Comparison of ENCODE assay signal across 8 cellular contexts in the genomic region with DNA sequence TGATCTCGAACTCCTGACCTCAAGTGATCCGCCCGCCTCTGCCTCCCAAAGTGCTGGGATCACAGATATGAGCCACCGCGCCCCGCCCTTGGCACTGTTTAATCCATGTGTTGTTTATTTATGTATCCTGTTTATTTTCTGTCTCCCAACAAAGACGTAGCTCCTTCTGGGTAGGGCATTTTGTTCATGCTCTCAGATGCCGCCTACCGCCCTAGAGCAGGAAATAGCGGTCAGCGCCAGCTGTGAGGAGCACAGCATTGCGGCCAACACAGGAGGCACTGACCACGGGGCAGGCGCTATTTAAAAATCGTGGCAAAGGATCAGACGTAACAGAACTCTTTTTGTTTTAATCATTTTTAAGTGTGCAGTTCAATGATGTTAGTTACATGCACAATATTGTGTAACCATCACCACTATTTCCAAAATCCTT. TPM values are rescaled to one million over a fixed set of nuclear protein-coding genes. Genes with fewer than 3 reads are reported as not detected.
DNase-seq lines count a peak whose midpoint lies in the region; ATAC-seq lines count a peak whose summit lies in the region.
"Not testable (repeated sequence)": the region's sequence is repeated elsewhere in the genome, so short reads cannot be mapped to it uniquely, and the experiment has no call there.

No MANE protein-coding gene starts in this region.

- H3K27me3 Mint-ChIP-seq in activated CD4-positive, alpha-beta memory T cell treated with anti-CD3 and anti-CD28 coated beads for 36 hours, result not testable (repeated sequence)

- H3K36me3 Mint-ChIP-seq in activated CD4-positive, alpha-beta memory T cell treated with anti-CD3 and anti-CD28 coated beads for 36 hours, result not testable (repeated sequence)

- peak; percentile 24 for ATAC-seq in GM21367 (IDR thresholded peaks at IDR 0.05; ENCODE audit: unreplicated experiment)
- peak; percentile 44 for ATAC-seq in HG03139 (IDR thresholded peaks at IDR 0.05; ENCODE audit: unreplicated experiment)

- not testable (repeated sequence) for H3K9me3 Mint-ChIP-seq in activated CD4-positive, alpha-beta memory T cell treated with anti-CD3 and anti-CD28 coated beads for 36 hours

- POLR2A ChIA-PET in activated CD4-positive, alpha-beta memory T cell treated with anti-CD3 and anti-CD28 coated beads for 36 hours (lab: Charles Lee), result interaction anchor here (0.6 to 1.5 kb wide), 7 partner anchors 10 to 1114 kb away, joined by 3 to 6 read pairs (median 3); no protein-coding TSS in a partner anchor

- H3K4me3 Mint-ChIP-seq in activated CD4-positive, alpha-beta memory T cell treated with anti-CD3 and anti-CD28 coated beads for 36 hours, result peak overlapping the region; percentile 86

- intact Hi-C loops in activated CD4-positive, alpha-beta memory T cell treated with anti-CD3 and anti-CD28 coated beads for 36 hours (cut with micrococcal nuclease), result loop anchor here (1.0 to 2.0 kb wide), 8 partner anchors 9 to 239 kb away; partner anchors contain the start of genes BET1L, IFITM1, PSMD13 and RIC8A

- DNase-seq in ELR (ENCODE audit: low read depth), result peak; percentile 53
- peak; percentile 12 for DNase-seq in NCI-H82 (lab: John Stamatoyannopoulos, UW)
- peak; percentile 76 for DNase-seq in activated CD4-positive, alpha-beta memory T cell treated with anti-CD3 and anti-CD28 coated beads for 36 hours
- DNase-seq in epidermal melanocyte (ENCODE audit: insufficient read length, low spot score), result peak; percentile 68
- DNase-seq in mucosa of gallbladder (ENCODE audit: low spot score), result peak; percentile 60

- H3K27ac ChIP-seq in temporal lobe (ENCODE audit: low read depth, low read length), result peak overlapping the region; percentile 72

- peaks cover 36% of the 10 kb centered on the region for H3K4me1 Mint-ChIP-seq in activated CD4-positive, alpha-beta memory T cell treated with anti-CD3 and anti-CD28 coated beads for 36 hours (ENCODE audit: low read depth)

- peak overlapping the region; percentile 96 for H3K27ac Mint-ChIP-seq in activated CD4-positive, alpha-beta memory T cell treated with anti-CD3 and anti-CD28 coated beads for 36 hours

- CTCF ChIA-PET in activated CD4-positive, alpha-beta memory T cell treated with anti-CD3 and anti-CD28 coated beads for 36 hours (lab: Charles Lee), result interaction anchor here (0.6 to 2.0 kb wide), 4 partner anchors 18 to 62 kb away, joined by 3 to 8 read pairs (median 6); partner anchors contain the start of genes BET1L, PGGHG and RIC8A

RNA-seq across cellular contexts. Expression of gene NLRP6, which starts 9.5 kb away (rescaled TPM):
- 1 to 10 TPM in 1 of 2 experiments, under 1 TPM in 1; 0.99 to 1.2 TPM for total RNA-seq in activated CD4-positive, alpha-beta memory T cell treated with anti-CD3 and anti-CD28 coated beads for 36 hours
- total RNA-seq in mucosa of gallbladder (0.69 TPM), temporal lobe (not detected)

RNA-seq across cellular contexts. Expression of gene PGGHG, which starts 20.2 kb away (rescaled TPM):
- 10 to 100 TPM; 74.3 to 75.0 TPM for total RNA-seq in activated CD4-positive, alpha-beta memory T cell treated with anti-CD3 and anti-CD28 coated beads for 36 hours
- total RNA-seq in mucosa of gallbladder, result 42.8 TPM
- 1.5 TPM for total RNA-seq in temporal lobe

RNA-seq across cellular contexts. Expression of gene IFITM5, which starts 30.6 kb away (rescaled TPM):
- not detected for total RNA-seq in activated CD4-positive, alpha-beta memory T cell treated with anti-CD3 and anti-CD28 coated beads for 36 hours
- total RNA-seq in mucosa of gallbladder (not detected), temporal lobe (not detected)

RNA-seq across cellular contexts. Expression of gene PSMD13, which starts 32.0 kb away (rescaled TPM):
- 100 to 1,000 TPM; 210 to 214 TPM for total RNA-seq in activated CD4-positive, alpha-beta memory T cell treated with anti-CD3 and anti-CD28 coated beads for 36 hours
- total RNA-seq in mucosa of gallbladder, result 78.5 TPM
- 73.0 TPM for total RNA-seq in temporal lobe

RNA-seq across cellular contexts. Expression of gene SIRT3, which starts 32.6 kb away (rescaled TPM):
- 10 to 100 TPM; 16.1 to 17.6 TPM for total RNA-seq in activated CD4-positive, alpha-beta memory T cell treated with anti-CD3 and anti-CD28 coated beads for 36 hours
- total RNA-seq in mucosa of gallbladder (19.0 TPM), temporal lobe (12.3 TPM)

Comparison
In these comparisons a context has a peak if more than half of its experiments do, and no peak if none do; other contexts are left out.
1. Peak in every context shown above with its lines: DNase-seq, ATAC-seq and H3K27ac ChIP-seq.
2. DNase-seq: peak in every context shown above with its lines; median percentile 76 in activated CD4-positive, alpha-beta memory T cell treated with anti-CD3 and anti-CD28 coated beads for 36 hours; 68 in epidermal melanocyte; 60 in mucosa of gallbladder; 53 in ELR; 12 in NCI-H82.
3. RNA of gene PGGHG, which starts 20.2 kb away (total RNA-seq): 74.3 to 75.0 TPM in activated CD4-positive, alpha-beta memory T cell treated with anti-CD3 and anti-CD28 coated beads for 36 hours and 42.8 TPM in mucosa of gallbladder (single experiment); 1.5 TPM in temporal lobe (single experiment); every median in the first group is over 10 times any median in the second.